Comparison of ENCODE assay signal across 23 cellular contexts in the genomic region with DNA sequence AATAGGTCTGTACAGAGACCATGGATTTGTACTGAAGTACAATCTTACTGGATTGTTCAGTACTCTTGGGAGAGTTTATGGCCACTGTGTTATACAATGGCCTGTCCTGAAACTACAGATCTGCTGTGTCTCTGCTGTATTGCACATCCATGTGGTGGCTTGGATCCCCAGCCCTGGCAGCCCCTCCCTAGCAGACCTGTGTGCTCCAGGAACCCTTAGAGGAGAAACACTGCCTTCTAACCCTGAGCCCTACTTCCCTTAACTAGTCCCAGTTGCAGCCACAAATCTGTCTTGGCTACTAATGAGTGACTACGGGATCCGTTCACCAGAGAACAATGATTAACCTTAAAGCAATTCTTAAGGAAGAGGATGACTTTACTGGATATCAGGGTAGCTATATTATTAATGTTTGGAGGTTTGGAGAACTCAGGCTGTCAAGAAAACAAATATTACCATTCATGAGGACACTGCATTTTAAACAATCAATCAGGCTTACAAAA. TPM values are rescaled to one million over a fixed set of nuclear protein-coding genes. Genes with fewer than 3 reads are reported as not detected.
A peak's percentile ranks its signal among the peaks of the same experiment; 100 is the strongest.
DNase-seq lines count a peak whose midpoint lies in the region; ATAC-seq, FAIRE-seq and TF ChIP-seq lines count a peak whose summit lies in the region.
"Had no signal": no experiment of that assay in that cellular context is flagged by ENCODE, and none has a peak within 500 bp of the region (broad histone marks: within the 10 kb centered on the region; RNA-seq: fewer than 3 reads in every experiment).

No MANE protein-coding gene starts in this region.

- peaks cover 33 to 94% (median 35%) of the 10 kb centered on the region in 3 experiments for H3K36me3 ChIP-seq in naive thymus-derived CD4-positive, alpha-beta T cell (ENCODE audit: control insufficient read depth in 2 of 3, insufficient read depth in 3 of 3, low read length in 3 of 3)

- H3K4me3 ChIP-seq in naive thymus-derived CD4-positive, alpha-beta T cell (ENCODE audit: low read length), result no peak overlapping the region
- H3K4me3 ChIP-seq: skin epidermis, testis had no signal

- peaks cover 0 to 9% (median 5%) of the 10 kb centered on the region in 7 donors for H3K9me3 Mint-ChIP-seq in CD14-positive monocyte
- H3K9me3 Mint-ChIP-seq in activated CD8-positive, alpha-beta T cell treated with anti-CD3 and anti-CD28 coated beads for 36 hours, result no peaks in the 10 kb centered on the region
- H3K9me3 Mint-ChIP-seq in naive thymus-derived CD4-positive, alpha-beta T cell, result no peaks in the 10 kb centered on the region

- no peak for TF ChIP-seq POLR2A in GM12891 (IDR thresholded peaks at IDR 0.05; ENCODE audit: low read depth, low read length)

- no peaks in the 10 kb centered on the region for H3K4me1 ChIP-seq in naive thymus-derived CD4-positive, alpha-beta T cell (ENCODE audit: control insufficient read depth in 2 of 2, insufficient read depth in 2 of 2, low read length in 2 of 2)
- H3K4me1 ChIP-seq: testis had no signal

- TF ChIP-seq CTCF in CD14-positive monocyte (IDR thresholded peaks at IDR 0.05), result no peak
- no peak for TF ChIP-seq CTCF in activated CD8-positive, alpha-beta T cell treated with anti-CD3 and anti-CD28 coated beads for 36 hours (IDR thresholded peaks at IDR 0.05)

- no peak for ATAC-seq in activated CD8-positive, alpha-beta T cell treated with anti-CD3 and anti-CD28 coated beads for 36 hours
- ATAC-seq in naive thymus-derived CD4-positive, alpha-beta T cell, result no peak
- ATAC-seq in GM21515 (IDR thresholded peaks at IDR 0.05; ENCODE audit: unreplicated experiment) (no peak), GM21528 (IDR thresholded peaks at IDR 0.05; ENCODE audit: low FRiP score, unreplicated experiment) (no peak)

- H3K4me3 Mint-ChIP-seq in CD14-positive monocyte, result no peak overlapping the region
- H3K4me3 Mint-ChIP-seq in activated CD8-positive, alpha-beta T cell treated with anti-CD3 and anti-CD28 coated beads for 36 hours, result no peak overlapping the region
- H3K4me3 Mint-ChIP-seq in naive thymus-derived CD4-positive, alpha-beta T cell, result no peak overlapping the region
- H3K4me3 Mint-ChIP-seq: naive B cell had no signal

- no peak for DNase-seq in CD14-positive monocyte (ENCODE audit: low spot score)
- no peak for DNase-seq in GM12891 (ENCODE audit: insufficient read length, low spot score)
- DNase-seq in activated CD8-positive, alpha-beta T cell treated with anti-CD3 and anti-CD28 coated beads for 36 hours, result no peak
- DNase-seq in naive thymus-derived CD4-positive, alpha-beta T cell, result no peak
- DNase-seq in DMS53 (lab: John Stamatoyannopoulos, UW), result no peak
- DNase-seq: activated CD4-positive, alpha-beta T cell treated with anti-CD3 and anti-CD28 coated beads, Interleukin-2, amount 50 U/mL, for 48 hours; activated T-cell treated with anti-CD3 and anti-CD28 coated beads, Interleukin-2, amount 50 U/mL, for 48 hours; AML-193; amygdala; caudate nucleus; DMS 273 treated with DMSO at 0.1 percent for 48 hours; mammary epithelial cell; naive B cell; NCI-H187; NCI-H446; NK-92 treated with Interleukin-12 subunit alpha and Interleukin-12 subunit beta, amount 100 ng/mL, for 24 hours; stimulated activated CD4-positive, alpha-beta T cell treated with anti-CD3 and anti-CD28 coated beads, Interleukin-4, amount 100 ng/mL, for 24 hours; T-helper 1 cell; testis had no signal

- H3K27ac Mint-ChIP-seq in CD14-positive monocyte, result peak overlapping the region; percentile 69 to 92 (median 82)
- H3K27ac Mint-ChIP-seq in activated CD8-positive, alpha-beta T cell treated with anti-CD3 and anti-CD28 coated beads for 36 hours, result peak overlapping the region; percentile 57
- H3K27ac Mint-ChIP-seq in naive thymus-derived CD4-positive, alpha-beta T cell, result peak overlapping the region in 5 of 9 donors; percentile 28 to 53 (median 48)

- CTCF ChIA-PET in activated CD8-positive, alpha-beta T cell treated with anti-CD3 and anti-CD28 coated beads for 36 hours (lab: Charles Lee), result no interaction called here
- CTCF ChIA-PET in naive thymus-derived CD4-positive, alpha-beta T cell (lab: Charles Lee), result no interaction called here

- no peaks in the 10 kb centered on the region for H3K27me3 ChIP-seq in naive thymus-derived CD4-positive, alpha-beta T cell (ENCODE audit: control insufficient read depth in 2 of 2, insufficient read depth in 2 of 2, low read length in 2 of 2)
- H3K27me3 ChIP-seq: testis had no signal

- peaks cover 51% of the 10 kb centered on the region for H3K4me1 Mint-ChIP-seq in CD14-positive monocyte
- H3K4me1 Mint-ChIP-seq in activated CD8-positive, alpha-beta T cell treated with anti-CD3 and anti-CD28 coated beads for 36 hours (ENCODE audit: low read depth), result no peaks in the 10 kb centered on the region
- peaks cover 0 to 5% (median 1%) of the 10 kb centered on the region in 7 donors for H3K4me1 Mint-ChIP-seq in naive thymus-derived CD4-positive, alpha-beta T cell

- POLR2A ChIA-PET in activated CD8-positive, alpha-beta T cell treated with anti-CD3 and anti-CD28 coated beads for 36 hours (lab: Charles Lee), result no interaction called here
- POLR2A ChIA-PET in naive thymus-derived CD4-positive, alpha-beta T cell (lab: Charles Lee), result interaction anchor here (0.7 kb wide), 1 partner anchor 34 kb away, joined by 3 read pairs; no protein-coding TSS in a partner anchor

- H3K9me3 ChIP-seq in naive thymus-derived CD4-positive, alpha-beta T cell (ENCODE audit: control insufficient read depth in 2 of 3, low read length in 3 of 3), result no peaks in the 10 kb centered on the region
- H3K9me3 ChIP-seq: testis had no signal

- H3K27me3 Mint-ChIP-seq in CD14-positive monocyte (ENCODE audit: low read depth in 3 of 3), result no peaks in the 10 kb centered on the region
- no peaks in the 10 kb centered on the region for H3K27me3 Mint-ChIP-seq in activated CD8-positive, alpha-beta T cell treated with anti-CD3 and anti-CD28 coated beads for 36 hours
- H3K27me3 Mint-ChIP-seq in naive thymus-derived CD4-positive, alpha-beta T cell, result no peaks in the 10 kb centered on the region
- H3K27me3 Mint-ChIP-seq: naive B cell had no signal

- H3K27ac ChIP-seq in naive thymus-derived CD4-positive, alpha-beta T cell (ENCODE audit: low read depth, low read length), result no peak overlapping the region
- H3K27ac ChIP-seq: skin epidermis, testis had no signal

- peak; percentile 43 for FAIRE-seq in GM12891 (lab: Jason Lieb, UNC)
- FAIRE-seq: islet of Langerhans had no signal

- H3K36me3 Mint-ChIP-seq in CD14-positive monocyte, result peaks cover 72 to 80% of the 10 kb centered on the region in 2 donors
- H3K36me3 Mint-ChIP-seq in activated CD8-positive, alpha-beta T cell treated with anti-CD3 and anti-CD28 coated beads for 36 hours (ENCODE audit: low read depth), result peaks cover 73% of the 10 kb centered on the region
- H3K36me3 Mint-ChIP-seq in naive thymus-derived CD4-positive, alpha-beta T cell, result peaks cover 4 to 53% (median 25%) of the 10 kb centered on the region in 5 donors

- intact Hi-C loops in CD14-positive monocyte (cut with micrococcal nuclease), result loop anchor here in 1 of 2 donors (10.0 kb wide), 1 partner anchor 153 kb away; no protein-coding TSS in a partner anchor
- intact Hi-C loops in activated CD8-positive, alpha-beta T cell treated with anti-CD3 and anti-CD28 coated beads for 36 hours (cut with micrococcal nuclease), result no loop called here
- intact Hi-C loops in naive thymus-derived CD4-positive, alpha-beta T cell (cut with micrococcal nuclease), result no loop called here

TF ChIP-seq in GM12891, 5 proteins besides CTCF, POLR2A, EP300 and RAD21:
- TF ChIP-seq SPI1 (IDR thresholded peaks at IDR 0.05; ENCODE audit: low read depth, low read length) (no peak), TAF1 (IDR thresholded peaks at IDR 0.05; ENCODE audit: low read depth, low read length) (no peak), PAX5 (IDR thresholded peaks at IDR 0.05; ENCODE audit: insufficient read depth, low read length, severe bottlenecking) (no peak), POLR2AphosphoS5 (IDR thresholded peaks at IDR 0.05; ENCODE audit: low read depth, low read length) (no peak), POU2F2 (IDR thresholded peaks at IDR 0.05; ENCODE audit: low read depth, low read length) (no peak)
TF ChIP-seq in GM12891: peak in this region for 0.

RNA-seq across cellular contexts. Expression of a gene that starts 27.7 kb away (rescaled TPM):
- polyA plus RNA-seq in CD14-positive monocyte, result 10 to 100 TPM; 15.5 to 23.8 TPM
- 42.1 TPM for polyA plus RNA-seq in GM12891 (2012; ENCODE audit: low read depth, missing spikeins)
- total RNA-seq in activated CD8-positive, alpha-beta T cell treated with anti-CD3 and anti-CD28 coated beads for 36 hours, result 10 to 100 TPM; 44.1 to 44.9 TPM
- total RNA-seq in naive thymus-derived CD4-positive, alpha-beta T cell, result 10 to 100 TPM; 61.1 to 98.4 (median 81.7) TPM
- polyA plus RNA-seq in naive thymus-derived CD4-positive, alpha-beta T cell, result 10 to 100 TPM; 42.5 to 74.4 TPM
